ENCODE assay signal across 15 cellular contexts in the genomic region with DNA sequence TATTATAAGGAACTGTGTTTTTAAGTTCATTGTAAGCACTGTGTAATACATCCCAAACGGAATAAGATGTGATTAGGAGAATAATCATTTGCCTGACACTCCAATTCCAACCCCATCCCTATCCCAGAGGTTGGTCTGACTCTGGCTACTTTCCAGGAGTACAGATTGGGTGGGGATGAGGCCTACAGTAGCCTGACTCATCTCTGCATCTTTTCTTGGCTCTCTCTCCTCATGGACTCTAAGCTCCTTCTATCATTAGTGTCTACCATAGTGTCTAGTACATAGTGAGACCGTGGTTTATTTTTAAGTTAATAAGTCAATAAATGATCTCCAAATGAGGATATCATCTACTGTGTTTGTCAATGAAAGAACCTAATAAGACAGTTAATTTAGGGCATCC.
DNase-seq lines count a peak whose midpoint lies in the region; ATAC-seq, FAIRE-seq and TF ChIP-seq lines count a peak whose summit lies in the region.
"Had no signal": no experiment of that assay in that cellular context is flagged by ENCODE, and none has a peak within 500 bp of the region (broad histone marks: within the 10 kb centered on the region; RNA-seq: fewer than 3 reads in every experiment).

No MANE protein-coding gene starts in this region.

- TF ChIP-seq POLR2A in right lobe of liver (IDR thresholded peaks at IDR 0.05), result no peak
- no peak for TF ChIP-seq POLR2A in HepG2 (IDR thresholded peaks at IDR 0.05; ENCODE audit: insufficient read depth in 1 of 2, low read depth in 2 of 2, low read length in 2 of 2)

- no peak overlapping the region for H3K4me3 ChIP-seq in right lobe of liver
- no peak overlapping the region for H3K4me3 ChIP-seq in HepG2 (replicated peaks in 1 of 3; ENCODE audit: insufficient read depth in 1 of 3, low read depth in 2 of 3, low read length in 3 of 3)
- H3K4me3 ChIP-seq in left lung, result no peak overlapping the region

- no peak for TF ChIP-seq CTCF in right lobe of liver (IDR thresholded peaks at IDR 0.05)
- TF ChIP-seq CTCF in HepG2 (CRISPR knock-in tag; IDR thresholded peaks at IDR 0.05), result no peak
- no peak for TF ChIP-seq CTCF in VCaP (conservative IDR thresholded peaks at IDR 0.05)
- TF ChIP-seq CTCF in left lung (IDR thresholded peaks at IDR 0.05), result no peak

- no peak for FAIRE-seq in HepG2 (lab: Jason Lieb, UNC)

- H2AFZ ChIP-seq in HepG2 (ENCODE audit: low read length), result no peak overlapping the region

- intact Hi-C loops in right lobe of liver (cut with DNase I) (no loop called here), HepG2 (cut with micrococcal nuclease; ENCODE audit: unreplicated experiment) (no loop called here), left lung (cut with DNase I) (no loop called here)

- DNase-seq in right lobe of liver (no peak), HepG2 (ENCODE audit: low spot score) (no peak), kidney glomerular epithelial cell (lab: John Stamatoyannopoulos, UW) (peak; percentile 68), SW 1271 (lab: John Stamatoyannopoulos, UW) (no peak), left lung (no peak)
- DNase-seq in activated CD4-positive, alpha-beta T cell treated with anti-CD3 and anti-CD28 coated beads for 1 hour, result no peak
- DNase-seq: DMS79 treated with DMSO at 0.1 percent for 48 hours; H7; NCI-H1436; NCI-H2081; NCI-H2227 treated with DMSO at 0.1 percent for 48 hours; NCI-H526 treated with DMSO at 0.1 percent for 48 hours; NK-92 treated with Interleukin-12 subunit alpha and Interleukin-12 subunit beta, amount 100 ng/mL, for 24 hours had no signal

- no TSS peak for BruUV-seq in HepG2 (replicated peaks; lab: Mats Ljungman, UMichigan)

- H3K36me3 ChIP-seq in right lobe of liver, result no peaks in the 10 kb centered on the region
- no peaks in the 10 kb centered on the region for H3K36me3 ChIP-seq in HepG2 (replicated peaks in 1 of 2; ENCODE audit: control insufficient read depth in 1 of 2, insufficient read depth in 2 of 2, low read length in 2 of 2)
- H3K36me3 ChIP-seq in left lung, result no peaks in the 10 kb centered on the region

- CTCF ChIA-PET in HepG2 (lab: Yijun Ruan, JAX; ENCODE audit: low intra/inter-chr PET ratio, low total read pairs), result no interaction called here

- H4K20me1 ChIP-seq in HepG2 (ENCODE audit: insufficient read depth, low read length), result no peaks in the 10 kb centered on the region

- TF ChIP-seq RAD21 in HepG2 (CRISPR knock-in tag; IDR thresholded peaks at IDR 0.05), result no peak

- H3K27ac ChIP-seq in right lobe of liver, result no peak overlapping the region
- H3K27ac ChIP-seq in HepG2 (ENCODE audit: extremely low read length, insufficient read depth, low read length), result no peak overlapping the region
- H3K27ac ChIP-seq in VCaP, result 0 out of 2 replicates have a peak overlapping the region, but pooled peaks have one; percentile 5
- H3K27ac ChIP-seq in left lung, result no peak overlapping the region

- H3K4me1 ChIP-seq in right lobe of liver, result no peaks in the 10 kb centered on the region
- H3K4me1 ChIP-seq in HepG2 (ENCODE audit: insufficient read depth, low read length), result peaks cover 5% of the 10 kb centered on the region; the same call in 1 of the 2 replicates
- no peaks in the 10 kb centered on the region for H3K4me1 ChIP-seq in left lung

- no peak overlapping the region for H3K9ac ChIP-seq in HepG2 (ENCODE audit: insufficient read depth, low read depth, low read length)

- no peaks in the 10 kb centered on the region for H3K27me3 ChIP-seq in right lobe of liver
- no peaks in the 10 kb centered on the region for H3K27me3 ChIP-seq in HepG2 (ENCODE audit: control insufficient read depth in 1 of 2, insufficient read depth in 2 of 2, low read length in 2 of 2)
- H3K27me3 ChIP-seq in left lung, result no peaks in the 10 kb centered on the region

- peak in 3 of 4 donors; percentile 31 to 45 (median 33) for ATAC-seq in right lobe of liver
- ATAC-seq in HepG2, result no peak
- no peak for ATAC-seq in GM21786 (IDR thresholded peaks at IDR 0.05; ENCODE audit: unreplicated experiment)
- no peak for ATAC-seq in left lung

- no peak overlapping the region for H3K4me2 ChIP-seq in HepG2 (ENCODE audit: low read depth, low read length)

- WGBS in right lobe of liver (ENCODE audit: insufficient coverage, low coverage, low lambda C conversion rate, missing lambda C conversion rate), result 68% methylated on average over 2 of the region's 2 CpGs
- 42% methylated on average over 2 of the region's 2 CpGs for WGBS in HepG2 (ENCODE audit: low lambda C conversion rate)

- no peaks in the 10 kb centered on the region for H3K79me2 ChIP-seq in HepG2 (ENCODE audit: insufficient read depth, low read length)

- in situ Hi-C loops in HepG2 (cut with HindIII; ENCODE audit: extremely low pct_ligation_motif_present, low pct_unique_long_range_greater_than_20kb), result no loop called here

- POLR2A ChIA-PET in HepG2 (lab: Yijun Ruan, JAX), result no interaction called here

- H3K9me3 ChIP-seq in right lobe of liver (no peaks in the 10 kb centered on the region), HepG2 (ENCODE audit: low read length) (no peaks in the 10 kb centered on the region), left lung (no peaks in the 10 kb centered on the region)

- no peak for TF ChIP-seq EP300 in HepG2 (IDR thresholded peaks at IDR 0.05; ENCODE audit: low read depth in 2 of 2, low read length in 2 of 2)
- TF ChIP-seq EP300 in HepG2 (CRISPR knock-in tag; IDR thresholded peaks at IDR 0.05; ENCODE audit: borderline replicate concordance), result no peak

TF ChIP-seq in HepG2, 621 proteins besides CTCF, POLR2A, EP300 and RAD21:
- TF ChIP-seq PITX1 (CRISPR knock-in tag; IDR thresholded peaks at IDR 0.05) (no peak), ZNF552 (CRISPR knock-in tag; IDR thresholded peaks at IDR 0.05; ENCODE audit: borderline replicate concordance) (no peak), ZNF224 (CRISPR knock-in tag; IDR thresholded peaks at IDR 0.05) (no peak), ZNF274 (CRISPR knock-in tag; IDR thresholded peaks at IDR 0.05) (no peak)

Comparison
In these comparisons a context has a peak if more than half of its experiments do, and no peak if none do; other contexts are left out.
1. ATAC-seq: peak in right lobe of liver (3 of 4); none in HepG2 (single experiment), GM21786 (single experiment) and left lung (single experiment).